In genomic region chr5:37695651-37696050, GRCh38 we compare ENCODE assay signal across 1 cellular context.
TF ChIP-seq lines count a peak whose summit lies in the region.

No MANE protein-coding gene starts in this region.

TF ChIP-seq in WTC11, 78 proteins besides CTCF, POLR2A, EP300 and RAD21 (continued from another document):
- TF ChIP-seq ATF3 (CRISPR knock-in tag; conservative IDR thresholded peaks at IDR 0.05), result no peak
- TF ChIP-seq MXD4 (CRISPR knock-in tag; IDR thresholded peaks at IDR 0.05; ENCODE audit: borderline replicate concordance), result no peak
